12 cellular contexts compared by ENCODE assay signal in genomic region chr12:1519642-1520041, GRCh38.
DNase-seq lines count a peak whose midpoint lies in the region; ATAC-seq and TF ChIP-seq lines count a peak whose summit lies in the region.
"Had no signal": no experiment of that assay in that cellular context is flagged by ENCODE, and none has a peak within 500 bp of the region (broad histone marks: within the 10 kb centered on the region; RNA-seq: fewer than 3 reads in every experiment).

No MANE protein-coding gene starts in this region.

- H2BK15ac ChIP-seq in IMR-90 (ENCODE audit: low read depth, low read length) = peak overlapping the region; percentile 20; the same call in 2 of the 3 replicates

- CTCF ChIA-PET in IMR-90 (lab: Yijun Ruan, JAX) = interaction anchor here (0.6 to 1.2 kb wide), 2 partner anchors 340 to 402 kb away, joined by 3 to 4 read pairs; no protein-coding TSS in a partner anchor

- intact Hi-C loops in IMR-90 (cut with micrococcal nuclease) = no loop called here

- H2BK20ac ChIP-seq in IMR-90 (ENCODE audit: low read depth, low read length) = peak overlapping the region; percentile 64

- POLR2A ChIA-PET in IMR-90 (lab: Charles Lee; ENCODE audit: unreplicated experiment) = interaction anchor here (0.5 to 1.0 kb wide), 2 partner anchors 21 to 46 kb away, joined by 3 to 4 read pairs; no protein-coding TSS in a partner anchor

- no peak overlapping the region for H4K5ac ChIP-seq in IMR-90 (ENCODE audit: low read depth, low read length)

- peak overlapping the region; percentile 78 for H2BK120ac ChIP-seq in IMR-90 (ENCODE audit: low read depth, low read length)

- H4K8ac ChIP-seq in IMR-90 (ENCODE audit: low read depth in 2 of 2, low read length in 2 of 2) = peak overlapping the region in 1 of 2 experiments; percentile 62; a peak in 1 of 4 replicates

- no peaks in the 10 kb centered on the region for H3K9me3 ChIP-seq in IMR-90 (ENCODE audit: control insufficient read depth, insufficient read depth, low read length)
- no peaks in the 10 kb centered on the region for H3K9me3 ChIP-seq in RWPE2 (ENCODE audit: severe bottlenecking)
- no peaks in the 10 kb centered on the region for H3K9me3 ChIP-seq in fibroblast of lung (ENCODE audit: control insufficient read depth, insufficient read depth, low read depth, low read length)
- no peaks in the 10 kb centered on the region for H3K9me3 ChIP-seq in parathyroid adenoma (ENCODE audit: control insufficient read depth, low read length)
- H3K9me3 ChIP-seq: tibial artery had no signal

- peak overlapping the region; percentile 35; the same call in 1 of the 2 replicates for H3K14ac ChIP-seq in IMR-90 (replicated peaks; ENCODE audit: low read depth, low read length)

- peaks cover 16% of the 10 kb centered on the region for H3K4me1 ChIP-seq in IMR-90 (ENCODE audit: control insufficient read depth, insufficient read depth, low read length)
- H3K4me1 ChIP-seq in RWPE2 (ENCODE audit: insufficient read depth, poor library complexity, severe bottlenecking) = peaks cover 23% of the 10 kb centered on the region
- H3K4me1 ChIP-seq in fibroblast of lung (ENCODE audit: control insufficient read depth, extremely low read depth, insufficient read depth, low read length) = peaks cover 12% of the 10 kb centered on the region
- peaks cover 8% of the 10 kb centered on the region for H3K4me1 ChIP-seq in parathyroid adenoma

- H4K20me1 ChIP-seq in IMR-90 (ENCODE audit: insufficient read depth, low read length) = no peaks in the 10 kb centered on the region
- no peaks in the 10 kb centered on the region for H4K20me1 ChIP-seq in fibroblast of lung (ENCODE audit: control insufficient read depth, extremely low read depth, insufficient read depth, low read length)
- H4K20me1 ChIP-seq: BLaER1 treated with 17β-estradiol and CSF1 and Interleukin-3, amounts not matched to agents 10 nM and 100 nM had no signal

- peak overlapping the region; percentile 17 for H2AFZ ChIP-seq in IMR-90 (replicated peaks; ENCODE audit: low read length, poor library complexity)
- no peak overlapping the region for H2AFZ ChIP-seq in fibroblast of lung (ENCODE audit: low read length)
- peak overlapping the region; percentile 57 for H2AFZ ChIP-seq in parathyroid adenoma

- H3K36me3 ChIP-seq in IMR-90 (ENCODE audit: control insufficient read depth, insufficient read depth, low read length) (no peaks in the 10 kb centered on the region), RWPE2 (ENCODE audit: low read depth) (no peaks in the 10 kb centered on the region), fibroblast of lung (ENCODE audit: control insufficient read depth, insufficient read depth, low read length) (no peaks in the 10 kb centered on the region), parathyroid adenoma (ENCODE audit: control insufficient read depth, insufficient read depth, low read length) (no peaks in the 10 kb centered on the region)
- H3K36me3 ChIP-seq: BLaER1 treated with 17β-estradiol and CSF1 and Interleukin-3, amounts not matched to agents 10 nM and 100 nM; tibial artery had no signal

- peak overlapping the region; percentile 4; the same call in 1 of the 2 replicates for H3K56ac ChIP-seq in IMR-90 (ENCODE audit: extremely low read depth, insufficient read depth, low read length)

- WGBS in IMR-90 (ENCODE audit: extremely low coverage in 2 of 2, insufficient read length in 1 of 2), 2 experiments = no CpG with 5 or more reads among the region's 5 CpGs

- 0 out of 4 replicates have a peak, but pooled peaks cover 0 to 5% of the 10 kb centered on the region in 2 experiments for H3K79me1 ChIP-seq in IMR-90 (ENCODE audit: low read depth in 1 of 2, low read length in 2 of 2)

- H3K18ac ChIP-seq in IMR-90 (ENCODE audit: low read depth, low read length) = peak overlapping the region; percentile 22; the same call in 1 of the 2 replicates

- in situ Hi-C loops in IMR-90 (cut with MboI; ENCODE audit: low sequenced_read_pairs) = no loop called here

- H3K23ac ChIP-seq in IMR-90 (ENCODE audit: low read depth, low read length) = peak overlapping the region; percentile 66

- DNase-seq in IMR-90 (no peak), RWPE2 (ENCODE audit: low spot score) (peak; percentile 59), fibroblast of lung (ENCODE audit: low read depth in 2 of 2) (peak in 1 of 2 donors; percentile 22), SKM-1 (lab: John Stamatoyannopoulos, UW; ENCODE audit: unreplicated experiment) (no peak)
- DNase-seq in effector CD4-positive, alpha-beta T cell = no peak
- DNase-seq: effector CD8-positive, alpha-beta T cell; small intestine had no signal

- no peak overlapping the region for H3K9ac ChIP-seq in IMR-90 (ENCODE audit: low read depth, low read length)
- H3K9ac ChIP-seq in fibroblast of lung (ENCODE audit: insufficient read depth, low read length) = no peak overlapping the region
- H3K9ac ChIP-seq in parathyroid adenoma = no peak overlapping the region
- H3K9ac ChIP-seq: BLaER1 treated with 17β-estradiol and CSF1 and Interleukin-3, amounts not matched to agents 10 nM and 100 nM; KMS-11 had no signal

- dilution Hi-C loops in IMR-90 (cut with HindIII; ENCODE audit: low sequenced_read_pairs, unreplicated experiment) = no loop called here

- ATAC-seq in IMR-90 (ENCODE audit: low read depth) (peak; percentile 25), RWPE2 (ENCODE audit: low read depth) (peak; percentile 14; the same call in 2 of the 3 replicates), HG03565 (IDR thresholded peaks at IDR 0.05; ENCODE audit: unreplicated experiment) (no peak)

- peaks cover 8% of the 10 kb centered on the region for H3K9me1 ChIP-seq in IMR-90 (ENCODE audit: insufficient read depth, low read length)

- peak overlapping the region; percentile 54 for H3K4ac ChIP-seq in IMR-90 (ENCODE audit: low read depth, low read length)

- peak overlapping the region; percentile 16 for H2AK5ac ChIP-seq in IMR-90 (ENCODE audit: low read depth, low read length)

- H3K27ac ChIP-seq in IMR-90 (ENCODE audit: insufficient read depth, low read length) = no peak overlapping the region
- H3K27ac ChIP-seq in RWPE2 (ENCODE audit: poor library complexity, severe bottlenecking) = peak overlapping the region; percentile 60
- H3K27ac ChIP-seq in fibroblast of lung (ENCODE audit: insufficient read depth, low read length) = no peak overlapping the region
- no peak overlapping the region for H3K27ac ChIP-seq in parathyroid adenoma
- H3K27ac ChIP-seq: BLaER1 treated with 17β-estradiol and CSF1 and Interleukin-3, amounts not matched to agents 10 nM and 100 nM; KMS-11; tibial artery had no signal

- H2AK9ac ChIP-seq in IMR-90 (replicated peaks; ENCODE audit: low read depth, low read length, poor library complexity) = peak overlapping the region; percentile 8

- H3K27me3 ChIP-seq in IMR-90 (ENCODE audit: control insufficient read depth, insufficient read depth, low read length) = no peaks in the 10 kb centered on the region
- no peaks in the 10 kb centered on the region for H3K27me3 ChIP-seq in RWPE2 (ENCODE audit: insufficient read depth, poor library complexity, severe bottlenecking)
- H3K27me3 ChIP-seq in fibroblast of lung (ENCODE audit: control insufficient read depth, insufficient read depth, low read length) = no peaks in the 10 kb centered on the region
- no peaks in the 10 kb centered on the region for H3K27me3 ChIP-seq in parathyroid adenoma (ENCODE audit: control insufficient read depth, insufficient read depth, low read length)
- H3K27me3 ChIP-seq: tibial artery had no signal

- H3K79me2 ChIP-seq in fibroblast of lung (ENCODE audit: control insufficient read depth, insufficient read depth, low read length) (no peaks in the 10 kb centered on the region), parathyroid adenoma (no peaks in the 10 kb centered on the region)

- H3K4me3 ChIP-seq in IMR-90 (ENCODE audit: insufficient read depth, low read depth, low read length) (no peak overlapping the region), RWPE2 (ENCODE audit: severe bottlenecking) (no peak overlapping the region), fibroblast of lung (replicated peaks in 1 of 4; ENCODE audit: control extremely low read depth in 1 of 4, insufficient read depth in 1 of 4, low read depth in 3 of 4, low read length in 4 of 4) (no peak overlapping the region), parathyroid adenoma (ENCODE audit: low read depth, low read length) (no peak overlapping the region)
- H3K4me3 ChIP-seq: BLaER1 treated with 17β-estradiol and CSF1 and Interleukin-3, amounts not matched to agents 10 nM and 100 nM had no signal

- peak overlapping the region; percentile 47 for H4K91ac ChIP-seq in IMR-90 (ENCODE audit: insufficient read depth, low read depth, low read length)

- TF ChIP-seq POLR2A in IMR-90 (IDR thresholded peaks at IDR 0.05; ENCODE audit: low read depth, low read length) = no peak

- TF ChIP-seq CTCF in IMR-90 (conservative IDR thresholded peaks at IDR 0.05; ENCODE audit: low read depth, low read length) = no peak
- TF ChIP-seq CTCF in RWPE2 (IDR thresholded peaks at IDR 0.05; ENCODE audit: poor library complexity, severe bottlenecking) = no peak
- no peak for TF ChIP-seq CTCF in fibroblast of lung (conservative IDR thresholded peaks at IDR 0.05 in 1 of 2, IDR thresholded peaks at IDR 0.05 in 1 of 2; ENCODE audit: low read depth in 1 of 2, low read length in 2 of 2)
- TF ChIP-seq CTCF in parathyroid adenoma (IDR thresholded peaks at IDR 0.05) = no peak

- no TSS peak for BruUV-seq in IMR-90 (replicated peaks; lab: Mats Ljungman, UMichigan)

- peak overlapping the region; percentile 32 for H3K4me2 ChIP-seq in IMR-90 (ENCODE audit: low read depth, low read length)
- peak overlapping the region; percentile 17 for H3K4me2 ChIP-seq in fibroblast of lung (ENCODE audit: extremely low read depth, insufficient read depth, low read length)
- no peak overlapping the region for H3K4me2 ChIP-seq in parathyroid adenoma (ENCODE audit: low read length)
- H3K4me2 ChIP-seq: KMS-11 had no signal

- H2BK5ac ChIP-seq in IMR-90 (ENCODE audit: low read depth, low read length, poor library complexity, severe bottlenecking) = peak overlapping the region; percentile 8

- no peak for TF ChIP-seq RAD21 in IMR-90 (IDR thresholded peaks at IDR 0.05; ENCODE audit: low read length)

TF ChIP-seq in IMR-90, 13 proteins besides CTCF, POLR2A, EP300 and RAD21 (continues in another document):
- TF ChIP-seq MAFK (IDR thresholded peaks at IDR 0.05; ENCODE audit: low read depth, low read length) (no peak), CHD1 (IDR thresholded peaks at IDR 0.05; ENCODE audit: low read depth, low read length) (no peak), NFE2L2 (IDR thresholded peaks at IDR 0.05; ENCODE audit: low read depth, low read length) (no peak), RFX5 (IDR thresholded peaks at IDR 0.05; ENCODE audit: low read depth, low read length) (no peak), RCOR1 (IDR thresholded peaks at IDR 0.05; ENCODE audit: insufficient replicate concordance, low read length) (no peak), FOS (IDR thresholded peaks at IDR 0.05; ENCODE audit: low read depth, low read length) (no peak)
